9 cellular contexts compared by ENCODE assay signal in genomic region chr12:6963016-6963731, GRCh38. TPM values are rescaled to one million over a fixed set of nuclear protein-coding genes. Genes with fewer than 3 reads are reported as not detected.
DNase-seq lines count a peak whose midpoint lies in the region; TF ChIP-seq lines count a peak whose summit lies in the region.
"Had no signal": no experiment of that assay in that cellular context is flagged by ENCODE, and none has a peak within 500 bp of the region (broad histone marks: within the 10 kb centered on the region; RNA-seq: fewer than 3 reads in every experiment).

No MANE protein-coding gene starts in this region.

- H3K27me3 Mint-ChIP-seq in endothelial cell (ENCODE audit: unreplicated experiment) = peaks cover 8% of the 10 kb centered on the region

- H3K4me3 ChIP-seq in duodenal mucosa (ENCODE audit: low read depth in 1 of 2, low read length in 2 of 2) (peak overlapping the region; percentile 82 to 85), neutrophil (ENCODE audit: low read depth in 1 of 2, low read length in 1 of 2) (no peak overlapping the region)

- H3K9ac ChIP-seq in duodenal mucosa (ENCODE audit: low read depth in 1 of 2, low read length in 2 of 2) = peak overlapping the region; percentile 96 to 97

- H3K9me3 Mint-ChIP-seq in endothelial cell (ENCODE audit: unreplicated experiment) = no peaks in the 10 kb centered on the region

- H3K27ac ChIP-seq in duodenal mucosa (ENCODE audit: low read depth, low read length) = peak overlapping the region; percentile 97
- peak overlapping the region; percentile 99 for H3K27ac ChIP-seq in neutrophil

- peaks cover 38% of the 10 kb centered on the region for H3K4me1 Mint-ChIP-seq in endothelial cell (ENCODE audit: unreplicated experiment)

- peak; percentile 98 for DNase-seq in DMS53 treated with DMSO at 0.1 percent for 48 hours (lab: John Stamatoyannopoulos, UW; ENCODE audit: unreplicated experiment)
- DNase-seq in NCI-H2029 (lab: John Stamatoyannopoulos, UW) = peak; percentile 95
- no peak for DNase-seq in HK-2 (ENCODE audit: unreplicated experiment)
- DNase-seq in endothelial cell (ENCODE audit: low spot score) = no peak
- DNase-seq in amygdala (lab: John Stamatoyannopoulos, UW) = no peak
- DNase-seq in cerebellum (ENCODE audit: low spot score) = no peak
- DNase-seq: hippocampal formation had no signal

- H3K4me3 Mint-ChIP-seq in endothelial cell (ENCODE audit: unreplicated experiment) = no peak overlapping the region

- H3K4me1 ChIP-seq in duodenal mucosa (ENCODE audit: control insufficient read depth in 1 of 2, insufficient read depth in 2 of 2, low read length in 2 of 2) = peaks cover 63 to 86% of the 10 kb centered on the region in 2 donors
- H3K4me1 ChIP-seq in neutrophil (ENCODE audit: control insufficient read depth in 1 of 2, insufficient read depth in 1 of 2, low read depth in 1 of 2, low read length in 1 of 2) = peaks cover 64 to 73% of the 10 kb centered on the region in 2 experiments

- no peaks in the 10 kb centered on the region for H3K9me3 ChIP-seq in duodenal mucosa (ENCODE audit: control insufficient read depth in 1 of 2, low read length in 2 of 2)
- no peaks in the 10 kb centered on the region for H3K9me3 ChIP-seq in neutrophil

- peaks cover 24 to 45% of the 10 kb centered on the region in 2 donors for H3K36me3 ChIP-seq in duodenal mucosa (ENCODE audit: control insufficient read depth in 1 of 2, insufficient read depth in 2 of 2, low read length in 2 of 2)
- peaks cover 70% of the 10 kb centered on the region for H3K36me3 ChIP-seq in neutrophil

- H3K36me3 Mint-ChIP-seq in endothelial cell (ENCODE audit: low read depth, unreplicated experiment) = peaks cover 22% of the 10 kb centered on the region

- no peak for TF ChIP-seq CTCF in neutrophil (IDR thresholded peaks at IDR 0.05)
- TF ChIP-seq CTCF in endothelial cell (IDR thresholded peaks at IDR 0.05; ENCODE audit: unreplicated experiment) = no peak

- H3K27me3 ChIP-seq in duodenal mucosa (ENCODE audit: control insufficient read depth in 1 of 2, insufficient read depth in 2 of 2, low read length in 2 of 2) (no peaks in the 10 kb centered on the region), neutrophil (no peaks in the 10 kb centered on the region)

- H3K27ac Mint-ChIP-seq in endothelial cell (ENCODE audit: unreplicated experiment) = no peak overlapping the region

RNA-seq across cellular contexts. Expression of gene PHB2, which starts 7.3 kb away (rescaled TPM):
- 288 TPM for total RNA-seq in endothelial cell (ENCODE audit: unreplicated experiment)
- 74.0 TPM for total RNA-seq in cerebellum

RNA-seq across cellular contexts. Expression of gene EMG1, which starts 7.5 kb away (rescaled TPM):
- total RNA-seq in endothelial cell (ENCODE audit: unreplicated experiment) = 37.3 TPM
- total RNA-seq in cerebellum = 23.3 TPM

RNA-seq across cellular contexts. Expression of gene PTPN6, which starts 12.0 kb away (rescaled TPM):
- total RNA-seq in endothelial cell (ENCODE audit: unreplicated experiment) (22.1 TPM), cerebellum (2.9 TPM)

RNA-seq across cellular contexts. Expression of gene C12orf57, which starts 19.4 kb away (rescaled TPM):
- total RNA-seq in endothelial cell (ENCODE audit: unreplicated experiment) (225 TPM), cerebellum (131 TPM)

RNA-seq across cellular contexts. Expression of gene RNU7-1, which starts 19.6 kb away (rescaled TPM):
- total RNA-seq in endothelial cell (ENCODE audit: unreplicated experiment) = not detected
- total RNA-seq in cerebellum = not detected

Comparison
In these comparisons a context has a peak if more than half of its experiments do, and no peak if none do; other contexts are left out.
1. DNase-seq: peak in DMS53 treated with DMSO at 0.1 percent for 48 hours (single experiment) and NCI-H2029 (single experiment); none in HK-2 (single experiment), endothelial cell (single experiment), amygdala (0 of 56) and cerebellum (single experiment).
2. H3K4me3 ChIP-seq: peak in duodenal mucosa (2 of 2); none in neutrophil (0 of 2).